8 cellular contexts compared by ENCODE assay signal in the genomic region with DNA sequence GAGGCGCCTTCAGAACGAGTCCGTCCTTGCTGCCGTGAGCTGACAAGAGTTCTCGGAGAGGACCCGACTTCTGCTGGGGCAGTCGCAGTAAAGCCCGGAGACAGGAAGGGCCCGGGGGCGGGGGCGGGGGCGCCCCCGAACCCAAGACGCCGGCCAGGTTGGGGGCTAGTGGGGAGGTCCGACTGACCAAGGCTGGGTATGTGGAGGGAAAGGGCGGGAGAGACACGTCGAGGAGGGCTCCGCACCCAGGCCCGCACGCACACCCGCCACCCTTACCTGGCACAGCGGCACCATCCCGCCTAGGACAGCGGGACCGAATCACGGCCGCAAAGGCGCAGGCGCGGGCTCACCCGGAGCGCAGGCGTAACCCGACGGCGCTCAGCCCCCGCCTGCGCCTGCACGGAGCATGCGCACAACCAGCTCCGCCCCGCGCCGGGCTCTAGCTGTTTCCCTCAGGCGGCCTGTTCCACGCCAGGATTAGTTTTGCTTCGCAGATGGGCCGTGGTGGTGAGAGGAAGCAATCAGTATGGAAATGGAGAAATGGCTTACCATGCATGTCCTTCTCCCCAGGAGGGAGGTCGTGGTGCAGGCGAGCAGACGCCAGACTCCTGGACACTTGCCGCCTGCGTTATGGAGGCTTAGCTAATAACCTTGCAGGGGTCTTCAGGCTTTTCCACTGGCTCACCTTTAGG. TPM values are rescaled to one million over a fixed set of nuclear protein-coding genes. Genes with fewer than 3 reads are reported as not detected.
A peak's percentile ranks its signal among the peaks of the same experiment; 100 is the strongest.
DNase-seq lines count a peak whose midpoint lies in the region; ATAC-seq and TF ChIP-seq lines count a peak whose summit lies in the region.

Gene MOCS2 (minus strand): TSS at position 322 of the 692 bp plus-strand sequence. CDS start 2,583 bp downstream, outside the sequence.

- peak within 1 kb of the TSS; percentile 93 for H2AFZ ChIP-seq in hepatocyte

- DNase-seq in NCI-H2081 treated with DMSO at 0.1 percent for 48 hours (lab: John Stamatoyannopoulos, UW) (peak; percentile 24), T1000 (lab: John Stamatoyannopoulos, UW) (peak; percentile 81), astrocyte of the hippocampus (ENCODE audit: low read depth, low spot score) (peak; percentile 96), hepatocyte (ENCODE audit: low spot score) (peak; percentile 96), renal cortical epithelial cell (ENCODE audit: low read depth) (peak; percentile 73), aorta (peak; percentile 94 to 97)

- peaks cover 8% of the 10 kb centered on the region for H3K4me1 ChIP-seq in hepatocyte (ENCODE audit: insufficient read depth)
- peaks cover 0 to 4% of the 10 kb centered on the region in 2 donors for H3K4me1 ChIP-seq in aorta (ENCODE audit: control insufficient read depth in 1 of 2, insufficient read depth in 2 of 2, low read length in 2 of 2)

- H3K4me2 ChIP-seq in hepatocyte, result peak within 1 kb of the TSS; percentile 88

- H3K79me2 ChIP-seq in hepatocyte, result peaks cover 20% of the 10 kb centered on the region

- intact Hi-C loops in aorta (cut with DNase I), result loop anchor here in 1 of 2 donors (10.0 kb wide), 1 partner anchor 445 kb away; no protein-coding TSS in a partner anchor

- no peaks in the 10 kb centered on the region for H3K9me3 ChIP-seq in hepatocyte (ENCODE audit: low read depth)
- no peaks in the 10 kb centered on the region for H3K9me3 ChIP-seq in aorta (ENCODE audit: control insufficient read depth, low read length)

- ATAC-seq in GM18519 (IDR thresholded peaks at IDR 0.05; ENCODE audit: low FRiP score, unreplicated experiment) (peak; percentile 92), HG03045 (IDR thresholded peaks at IDR 0.05; ENCODE audit: unreplicated experiment) (peak; percentile 98), aorta (ENCODE audit: low FRiP score) (peak; percentile 99)

- under 1% methylated on average over 42 of the region's 55 CpGs for whole genome bisulfite sequencing in hepatocyte (ENCODE audit: low lambda C conversion rate, missing lambda C conversion rate)
- 1% methylated on average over 55 of the region's 55 CpGs for WGBS in aorta, 2 donors

- H3K4me3 ChIP-seq in hepatocyte, result peak within 1 kb of the TSS; percentile 73
- H3K4me3 ChIP-seq in aorta (ENCODE audit: low read length in 2 of 2), result peak within 1 kb of the TSS; percentile 68 to 92

- no peak for TF ChIP-seq CTCF in hepatocyte (IDR thresholded peaks at IDR 0.05; ENCODE audit: poor library complexity)

- H3K27me3 ChIP-seq in hepatocyte (no peaks in the 10 kb centered on the region), aorta (ENCODE audit: control insufficient read depth in 1 of 2, insufficient read depth in 2 of 2, low read length in 1 of 2) (no peaks in the 10 kb centered on the region)

- no peaks in the 10 kb centered on the region for H3K9me2 ChIP-seq in hepatocyte (replicated peaks; ENCODE audit: insufficient read depth)

- no peaks in the 10 kb centered on the region for H4K20me1 ChIP-seq in hepatocyte (ENCODE audit: insufficient read depth, poor library complexity, severe bottlenecking)

- no peaks in the 10 kb centered on the region for H3K36me3 ChIP-seq in hepatocyte (replicated peaks; ENCODE audit: insufficient read depth, low read depth)
- no peaks in the 10 kb centered on the region for H3K36me3 ChIP-seq in aorta (ENCODE audit: control insufficient read depth in 1 of 2, insufficient read depth in 2 of 2, low read length in 1 of 2)

- peak within 1 kb of the TSS; percentile 73 for H3K27ac ChIP-seq in hepatocyte
- peak within 1 kb of the TSS in 1 of 2 donors; percentile 53 for H3K27ac ChIP-seq in aorta (ENCODE audit: low read depth in 1 of 2, low read length in 2 of 2)

RNA-seq across cellular contexts. Expression of gene MOCS2, which starts in this region (rescaled TPM):
- 54.9 and 59.9 TPM in 2 replicates for total RNA-seq in hepatocyte
- 43.1 and 45.8 TPM in 2 replicates for polyA plus RNA-seq in hepatocyte
- total RNA-seq in renal cortical epithelial cell, result 38.6 and 46.7 TPM in 2 replicates
- 10 to 100 TPM; 36.5 to 39.2 TPM for total RNA-seq in aorta
- polyA plus RNA-seq in aorta, result 100 to 1,000 TPM in 1 of 2 donors, 10 to 100 TPM in 1; 67.7 to 130 TPM

Comparison
In these comparisons a context has a peak if more than half of its experiments do, and no peak if none do; other contexts are left out.
1. DNase-seq: peak in every context shown above with its lines; median percentile 96 in astrocyte of the hippocampus; 96 in hepatocyte; 96 in aorta; 81 in T1000; 73 in renal cortical epithelial cell; 24 in NCI-H2081 treated with DMSO at 0.1 percent for 48 hours.